In the genomic region with DNA sequence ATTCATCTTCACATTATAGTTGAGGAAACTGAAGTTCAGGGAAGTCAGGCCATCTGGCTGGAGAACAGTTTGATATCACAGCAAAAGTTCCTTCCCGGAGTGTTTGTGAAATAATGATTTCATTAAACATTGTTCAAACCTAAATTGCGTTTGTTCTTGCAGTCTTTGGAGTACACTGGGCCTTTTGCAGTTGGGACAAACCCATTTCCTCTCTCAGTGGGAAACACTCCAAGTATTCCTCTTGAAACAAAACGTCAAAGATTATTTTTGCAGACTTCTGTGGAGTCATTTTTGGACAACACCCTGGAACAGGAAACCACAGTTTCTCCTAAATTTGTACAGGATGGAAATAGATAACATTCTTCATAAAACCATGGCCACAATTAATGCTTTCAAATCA, we compare ENCODE assay signal across 10 cellular contexts.
DNase-seq lines count a peak whose midpoint lies in the region; ATAC-seq and TF ChIP-seq lines count a peak whose summit lies in the region.
"Had no signal": no experiment of that assay in that cellular context is flagged by ENCODE, and none has a peak within 500 bp of the region (broad histone marks: within the 10 kb centered on the region; RNA-seq: fewer than 3 reads in every experiment).

No MANE protein-coding gene starts in this region.

- H3K4me3 ChIP-seq in fibroblast of pulmonary artery (replicated peaks; ENCODE audit: low read depth, low read length) = peak overlapping the region; percentile 16

- no peak for TF ChIP-seq CTCF in fibroblast of pulmonary artery (IDR thresholded peaks at IDR 0.05; ENCODE audit: low read length, missing control alignments)

- DNase-seq in Right ventricle myocardium inferior (ENCODE audit: missing footprints) = no peak
- no peak for DNase-seq in cardiac septum (ENCODE audit: low spot score)
- DNase-seq in fibroblast of pulmonary artery (ENCODE audit: low read depth) = peak; percentile 97
- peak; percentile 23 for DNase-seq in non-pigmented ciliary epithelial cell (ENCODE audit: low read depth)
- no peak for DNase-seq in NCI-H1436 (lab: John Stamatoyannopoulos, UW)
- no peak for DNase-seq in NCI-H345 (lab: John Stamatoyannopoulos, UW)
- no peak for DNase-seq in T-helper 1 cell
- DNase-seq in inferior parietal cortex (ENCODE audit: extremely low spot score) = no peak
- DNase-seq: activated effector memory CD4-positive, alpha-beta T cell treated with anti-CD3 and anti-CD28 coated beads, Interleukin-2, amount 50 U/mL, for 16 hours; T-helper 2 cell had no signal

- peak; percentile 75 for ATAC-seq in Right ventricle myocardium inferior

- intact Hi-C loops in Right ventricle myocardium inferior (cut with DNase I) = loop anchor here (2.0 to 10.0 kb wide), 3 partner anchors 38 to 404 kb away; a partner anchor contains a TSS
- intact Hi-C loops in cardiac septum (cut with DNase I) = loop anchor here (2.0 to 5.0 kb wide), 2 partner anchors 37 to 288 kb away; a partner anchor contains a TSS

Comparison
In these comparisons a context has a peak if more than half of its experiments do, and no peak if none do; other contexts are left out.
1. DNase-seq: peak in fibroblast of pulmonary artery (single experiment) and non-pigmented ciliary epithelial cell (single experiment); none in Right ventricle myocardium inferior (single experiment), cardiac septum (single experiment), NCI-H1436 (single experiment), NCI-H345 (single experiment), T-helper 1 cell (0 of 5) and inferior parietal cortex (single experiment).